Comparison of ENCODE assay signal across 8 cellular contexts in the genomic region with DNA sequence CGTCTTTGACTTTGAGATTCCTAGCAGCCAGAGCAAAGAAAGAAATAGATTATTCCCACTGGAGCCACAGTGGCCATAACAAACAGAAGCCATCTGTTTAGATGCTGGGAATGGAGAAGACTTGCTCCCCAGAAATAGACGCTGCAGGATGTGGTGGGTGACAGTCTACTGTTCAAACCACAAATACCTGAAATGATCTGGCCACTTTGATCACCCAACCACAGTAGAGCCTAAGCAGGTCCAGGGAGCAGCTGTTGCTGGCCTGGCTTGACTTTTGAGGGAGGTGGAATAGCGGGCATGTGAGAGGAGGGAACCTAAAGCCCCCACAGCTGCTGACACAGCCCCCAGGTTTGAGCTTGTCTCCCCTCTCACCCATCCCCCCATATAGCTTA. TPM values are rescaled to one million over a fixed set of nuclear protein-coding genes. Genes with fewer than 3 reads are reported as not detected.
DNase-seq lines count a peak whose midpoint lies in the region; ATAC-seq lines count a peak whose summit lies in the region.

No MANE protein-coding gene starts in this region.

- peaks cover 23 to 40% of the 10 kb centered on the region in 2 donors for H3K36me3 ChIP-seq in mucosa of rectum (ENCODE audit: control insufficient read depth in 2 of 2, insufficient read depth in 2 of 2, low read length in 2 of 2)

- peak overlapping the region; percentile 70 for H3K27ac Mint-ChIP-seq in activated CD4-positive, alpha-beta T cell treated with anti-CD3 and anti-CD28 coated beads for 36 hours
- peak overlapping the region; percentile 100 for H3K27ac Mint-ChIP-seq in T-helper 17 cell

- intact Hi-C loops in activated CD4-positive, alpha-beta T cell treated with anti-CD3 and anti-CD28 coated beads for 36 hours (cut with DNase I, micrococcal nuclease), result loop anchor here (1.0 to 2.0 kb wide), 2 partner anchors 39 to 76 kb away; partner anchors contain the start of genes PHETA1 (in 1 of the 2) and SH2B3 (in 1 of the 2)

- CTCF ChIA-PET in activated CD4-positive, alpha-beta T cell treated with anti-CD3 and anti-CD28 coated beads for 36 hours (lab: Charles Lee), result interaction anchor here (0.6 to 24.4 kb wide), 12 partner anchors 8 to 186 kb away, joined by 3 to 890 read pairs (median 6); partner anchors contain the start of gene SH2B3

- H3K27me3 Mint-ChIP-seq in activated CD4-positive, alpha-beta T cell treated with anti-CD3 and anti-CD28 coated beads for 36 hours, result no peaks in the 10 kb centered on the region
- H3K27me3 Mint-ChIP-seq in T-helper 17 cell, result no peaks in the 10 kb centered on the region

- no peaks in the 10 kb centered on the region for H3K9me3 Mint-ChIP-seq in activated CD4-positive, alpha-beta T cell treated with anti-CD3 and anti-CD28 coated beads for 36 hours (ENCODE audit: low read depth)

- peaks cover 58 to 60% of the 10 kb centered on the region in 2 donors for H3K4me1 ChIP-seq in mucosa of rectum (ENCODE audit: control insufficient read depth in 2 of 2, insufficient read depth in 2 of 2, low read length in 2 of 2)

- POLR2A ChIA-PET in activated CD4-positive, alpha-beta T cell treated with anti-CD3 and anti-CD28 coated beads for 36 hours (lab: Charles Lee), result interaction anchor here (0.8 to 2.3 kb wide), 6 partner anchors 9 to 48 kb away, joined by 3 to 17 read pairs (median 4); no protein-coding TSS in a partner anchor

- no peak overlapping the region for H3K9ac ChIP-seq in mucosa of rectum (ENCODE audit: low read depth in 1 of 2, low read length in 2 of 2)

- H3K27me3 ChIP-seq in mucosa of rectum (ENCODE audit: control insufficient read depth in 2 of 2, insufficient read depth in 2 of 2, low read length in 2 of 2), result no peaks in the 10 kb centered on the region

- peaks cover 43% of the 10 kb centered on the region for H3K36me3 Mint-ChIP-seq in activated CD4-positive, alpha-beta T cell treated with anti-CD3 and anti-CD28 coated beads for 36 hours (ENCODE audit: low read depth)
- peaks cover 5% of the 10 kb centered on the region for H3K36me3 Mint-ChIP-seq in T-helper 17 cell (ENCODE audit: low read depth)

- peak overlapping the region; percentile 69 to 84 for H3K27ac ChIP-seq in mucosa of rectum (ENCODE audit: low read depth in 2 of 2, low read length in 2 of 2)

- ATAC-seq in activated CD4-positive, alpha-beta T cell treated with anti-CD3 and anti-CD28 coated beads for 36 hours, result peak; percentile 15
- peak; percentile 44 for ATAC-seq in HG02938 (IDR thresholded peaks at IDR 0.05; ENCODE audit: unreplicated experiment)
- no peak for ATAC-seq in T-helper 17 cell

- DNase-seq in activated CD4-positive, alpha-beta T cell treated with anti-CD3 and anti-CD28 coated beads for 36 hours, result peak; percentile 70
- DNase-seq in activated CD4-positive, alpha-beta T cell treated with anti-CD3 and anti-CD28 coated beads for 4 hours, result no peak
- DNase-seq in T-helper 17 cell, result no peak
- DNase-seq in mesenteric fat pad (ENCODE audit: low spot score), result no peak
- DNase-seq in cerebellum (ENCODE audit: low spot score), result no peak
- no peak for DNase-seq in AML-193 (lab: John Stamatoyannopoulos, UW)

- H3K4me1 Mint-ChIP-seq in activated CD4-positive, alpha-beta T cell treated with anti-CD3 and anti-CD28 coated beads for 36 hours, result peaks cover 65% of the 10 kb centered on the region
- peaks cover 72% of the 10 kb centered on the region for H3K4me1 Mint-ChIP-seq in T-helper 17 cell

- H3K4me3 Mint-ChIP-seq in activated CD4-positive, alpha-beta T cell treated with anti-CD3 and anti-CD28 coated beads for 36 hours, result peak overlapping the region; percentile 6
- H3K4me3 Mint-ChIP-seq in T-helper 17 cell, result peak overlapping the region; percentile 81

- no peaks in the 10 kb centered on the region for H3K9me3 ChIP-seq in T-helper 17 cell (ENCODE audit: control insufficient read depth, low read length, poor library complexity, severe bottlenecking)
- H3K9me3 ChIP-seq in mucosa of rectum (ENCODE audit: control insufficient read depth in 2 of 2, low read length in 2 of 2), result no peaks in the 10 kb centered on the region

- no peak overlapping the region for H3K4me3 ChIP-seq in mucosa of rectum (ENCODE audit: low read length in 2 of 2)

RNA-seq across cellular contexts. Expression of gene SH2B3, which starts 38.6 kb away (rescaled TPM):
- 10 to 100 TPM; 29.2 to 32.7 TPM for total RNA-seq in activated CD4-positive, alpha-beta T cell treated with anti-CD3 and anti-CD28 coated beads for 36 hours
- total RNA-seq in T-helper 17 cell (10 to 100 TPM; 38.7 to 39.3 TPM), mesenteric fat pad (43.3 TPM), cerebellum (3.9 TPM)
